Comparison of ENCODE assay signal across 8 cellular contexts in genomic region chr3:149085828-149086231, GRCh38. TPM values are rescaled to one million over a fixed set of nuclear protein-coding genes. Genes with fewer than 3 reads are reported as not detected.
DNase-seq lines count a peak whose midpoint lies in the region; ATAC-seq and TF ChIP-seq lines count a peak whose summit lies in the region.

No MANE protein-coding gene starts in this region.

- H3K27ac Mint-ChIP-seq in activated CD4-positive, alpha-beta T cell treated with anti-CD3 and anti-CD28 coated beads, Interleukin-2, amount 10 ng/mL, durations not matched to agents 24 days and 14 days = peak overlapping the region; percentile 88
- H3K27ac Mint-ChIP-seq in IgD-negative memory B cell = peak overlapping the region; percentile 84 to 92 (median 84)

- peak overlapping the region; percentile 61 for H3K4me3 ChIP-seq in WERI-Rb-1 (ENCODE audit: low read depth, low read length)
- peak overlapping the region; percentile 85 for H3K4me3 ChIP-seq in fibroblast of the aortic adventitia (ENCODE audit: low read depth, low read length)
- H3K4me3 ChIP-seq in neural cell (ENCODE audit: low read length) = peak overlapping the region; percentile 81

- H3K36me3 Mint-ChIP-seq in activated CD4-positive, alpha-beta T cell treated with anti-CD3 and anti-CD28 coated beads, Interleukin-2, amount 10 ng/mL, durations not matched to agents 24 days and 14 days (ENCODE audit: low read depth) = peaks cover 9% of the 10 kb centered on the region
- no peaks in the 10 kb centered on the region for H3K36me3 Mint-ChIP-seq in IgD-negative memory B cell

- no peaks in the 10 kb centered on the region for H3K27me3 Mint-ChIP-seq in activated CD4-positive, alpha-beta T cell treated with anti-CD3 and anti-CD28 coated beads, Interleukin-2, amount 10 ng/mL, durations not matched to agents 24 days and 14 days
- no peaks in the 10 kb centered on the region for H3K27me3 Mint-ChIP-seq in IgD-negative memory B cell

- no peak for TF ChIP-seq EP300 in neural cell (conservative IDR thresholded peaks at IDR 0.05; ENCODE audit: poor library complexity, severe bottlenecking)

- no peaks in the 10 kb centered on the region for H3K27me3 ChIP-seq in WERI-Rb-1 (ENCODE audit: insufficient read depth, low read depth, severe bottlenecking)
- H3K27me3 ChIP-seq in neural cell (ENCODE audit: insufficient read depth, low read depth, low read length) = no peaks in the 10 kb centered on the region

- H3K9me3 ChIP-seq in WERI-Rb-1 (ENCODE audit: severe bottlenecking) = peaks cover 5% of the 10 kb centered on the region
- H3K9me3 ChIP-seq in neural cell (ENCODE audit: low read length) = peaks cover 5% of the 10 kb centered on the region

- no peak for TF ChIP-seq RAD21 in neural cell (conservative IDR thresholded peaks at IDR 0.05)

- DNase-seq in activated CD4-positive, alpha-beta T cell treated with anti-CD3 and anti-CD28 coated beads, Interleukin-2, amount 10 ng/mL, durations not matched to agents 24 days and 14 days = no peak
- DNase-seq in activated CD4-positive, alpha-beta T cell treated with anti-CD3 and anti-CD28 coated beads for 1 hour = no peak
- DNase-seq in WERI-Rb-1 = peak; percentile 17
- peak; percentile 40 for DNase-seq in fibroblast of the aortic adventitia (ENCODE audit: low read depth)
- no peak for DNase-seq in NCI-H226

- H4K20me1 ChIP-seq in neural cell (ENCODE audit: insufficient read depth) = no peaks in the 10 kb centered on the region

- H3K9me2 ChIP-seq in neural cell (ENCODE audit: insufficient read depth, low read length) = no peaks in the 10 kb centered on the region

- TF ChIP-seq CTCF in WERI-Rb-1 (IDR thresholded peaks at IDR 0.05; ENCODE audit: low read depth, low read length) = no peak
- TF ChIP-seq CTCF in fibroblast of the aortic adventitia (IDR thresholded peaks at IDR 0.05; ENCODE audit: insufficient read depth, low read length) = peak; percentile 11
- TF ChIP-seq CTCF in neural cell (IDR thresholded peaks at IDR 0.05; ENCODE audit: poor library complexity, severe bottlenecking) = no peak

- no peaks in the 10 kb centered on the region for H3F3A ChIP-seq in neural cell (ENCODE audit: insufficient read depth, low read length, poor library complexity, severe bottlenecking)

- H3K4me2 ChIP-seq in neural cell (ENCODE audit: low read length) = peak overlapping the region; percentile 65

- H3K79me2 ChIP-seq in neural cell (replicated peaks; ENCODE audit: insufficient read depth, low read length) = peaks cover 44% of the 10 kb centered on the region

- peak overlapping the region; percentile 90 for H3K9ac ChIP-seq in neural cell (ENCODE audit: low read length)

- ATAC-seq in GM21619 (IDR thresholded peaks at IDR 0.05; ENCODE audit: unreplicated experiment) = peak; percentile 34

- H3K27ac ChIP-seq in WERI-Rb-1 (peak overlapping the region; percentile 83), neural cell (ENCODE audit: low read length) (peak overlapping the region; percentile 96)

- peaks cover 8% of the 10 kb centered on the region for H3K36me3 ChIP-seq in WERI-Rb-1
- H3K36me3 ChIP-seq in neural cell (ENCODE audit: insufficient read depth, low read length) = peaks cover 11% of the 10 kb centered on the region

- H3K4me1 Mint-ChIP-seq in activated CD4-positive, alpha-beta T cell treated with anti-CD3 and anti-CD28 coated beads, Interleukin-2, amount 10 ng/mL, durations not matched to agents 24 days and 14 days = peaks cover 19% of the 10 kb centered on the region
- peaks cover 21 to 34% (median 25%) of the 10 kb centered on the region in 3 donors for H3K4me1 Mint-ChIP-seq in IgD-negative memory B cell

- peak overlapping the region; percentile 98 for H3K4me3 Mint-ChIP-seq in activated CD4-positive, alpha-beta T cell treated with anti-CD3 and anti-CD28 coated beads, Interleukin-2, amount 10 ng/mL, durations not matched to agents 24 days and 14 days
- H3K4me3 Mint-ChIP-seq in IgD-negative memory B cell = peak overlapping the region; percentile 97 to 100 (median 98)

- intact Hi-C loops in activated CD4-positive, alpha-beta T cell treated with anti-CD3 and anti-CD28 coated beads, Interleukin-2, amount 10 ng/mL, durations not matched to agents 24 days and 14 days (cut with micrococcal nuclease) = loop anchor here (1.0 to 10.0 kb wide), 4 partner anchors 43 to 131 kb away; partner anchors contain the start of genes GYG1 and HPS3

- peak overlapping the region; percentile 89 for H2AFZ ChIP-seq in neural cell (ENCODE audit: low read depth, low read length)

- H3K9me3 Mint-ChIP-seq in activated CD4-positive, alpha-beta T cell treated with anti-CD3 and anti-CD28 coated beads, Interleukin-2, amount 10 ng/mL, durations not matched to agents 24 days and 14 days = no peaks in the 10 kb centered on the region
- H3K9me3 Mint-ChIP-seq in IgD-negative memory B cell = no peaks in the 10 kb centered on the region

TF ChIP-seq in neural cell, 6 proteins besides CTCF, POLR2A, EP300 and RAD21:
- TF ChIP-seq POLR2AphosphoS5 (IDR thresholded peaks at IDR 0.05) (peak; percentile 15), SMC3 (conservative IDR thresholded peaks at IDR 0.05; ENCODE audit: poor library complexity) (peak; percentile 9), MXI1 (conservative IDR thresholded peaks at IDR 0.05; ENCODE audit: poor library complexity, severe bottlenecking) (peak; percentile 35), EZH2 (IDR thresholded peaks at IDR 0.05; ENCODE audit: borderline replicate concordance, insufficient read depth, low read length, poor library complexity, severe bottlenecking) (no peak), TAF1 (IDR thresholded peaks at IDR 0.05; ENCODE audit: low read depth) (no peak)

RNA-seq across cellular contexts. Expression of gene HLTF, which starts 0.5 kb away (rescaled TPM):
- total RNA-seq in activated CD4-positive, alpha-beta T cell treated with anti-CD3 and anti-CD28 coated beads, Interleukin-2, amount 10 ng/mL, durations not matched to agents 24 days and 14 days = 18.9 and 19.6 TPM in 2 replicates
- polyA plus RNA-seq in IgD-negative memory B cell = 24.6 TPM
- total RNA-seq in fibroblast of the aortic adventitia (ENCODE audit: low replicate concordance) = 59.4 and 61.4 TPM in 2 replicates
- 108 and 164 TPM in 2 replicates for polyA plus RNA-seq in neural cell
- 174 and 192 TPM in 2 replicates for polyA minus RNA-seq in neural cell

RNA-seq across cellular contexts. Expression of gene HPS3, which starts 43.6 kb away (rescaled TPM):
- 15.3 and 17.4 TPM in 2 replicates for total RNA-seq in activated CD4-positive, alpha-beta T cell treated with anti-CD3 and anti-CD28 coated beads, Interleukin-2, amount 10 ng/mL, durations not matched to agents 24 days and 14 days
- 44.8 TPM for polyA plus RNA-seq in IgD-negative memory B cell
- 33.0 and 88.2 TPM in 2 replicates for total RNA-seq in fibroblast of the aortic adventitia (ENCODE audit: low replicate concordance)
- polyA plus RNA-seq in neural cell = 15.6 and 17.1 TPM in 2 replicates
- polyA minus RNA-seq in neural cell = 20.6 and 23.1 TPM in 2 replicates

Comparison
In these comparisons a context has a peak if more than half of its experiments do, and no peak if none do; other contexts are left out.
1. DNase-seq: peak in WERI-Rb-1 (single experiment) and fibroblast of the aortic adventitia (single experiment); none in activated CD4-positive, alpha-beta T cell treated with anti-CD3 and anti-CD28 coated beads, Interleukin-2, amount 10 ng/mL, durations not matched to agents 24 days and 14 days (single experiment), activated CD4-positive, alpha-beta T cell treated with anti-CD3 and anti-CD28 coated beads for 1 hour (single experiment) and NCI-H226 (single experiment).
2. Peak in every context shown above with its lines, with median percentiles within 50 percentile points of each other: H3K4me3 ChIP-seq.